1 cellular context compared by ENCODE assay signal in the genomic region with DNA sequence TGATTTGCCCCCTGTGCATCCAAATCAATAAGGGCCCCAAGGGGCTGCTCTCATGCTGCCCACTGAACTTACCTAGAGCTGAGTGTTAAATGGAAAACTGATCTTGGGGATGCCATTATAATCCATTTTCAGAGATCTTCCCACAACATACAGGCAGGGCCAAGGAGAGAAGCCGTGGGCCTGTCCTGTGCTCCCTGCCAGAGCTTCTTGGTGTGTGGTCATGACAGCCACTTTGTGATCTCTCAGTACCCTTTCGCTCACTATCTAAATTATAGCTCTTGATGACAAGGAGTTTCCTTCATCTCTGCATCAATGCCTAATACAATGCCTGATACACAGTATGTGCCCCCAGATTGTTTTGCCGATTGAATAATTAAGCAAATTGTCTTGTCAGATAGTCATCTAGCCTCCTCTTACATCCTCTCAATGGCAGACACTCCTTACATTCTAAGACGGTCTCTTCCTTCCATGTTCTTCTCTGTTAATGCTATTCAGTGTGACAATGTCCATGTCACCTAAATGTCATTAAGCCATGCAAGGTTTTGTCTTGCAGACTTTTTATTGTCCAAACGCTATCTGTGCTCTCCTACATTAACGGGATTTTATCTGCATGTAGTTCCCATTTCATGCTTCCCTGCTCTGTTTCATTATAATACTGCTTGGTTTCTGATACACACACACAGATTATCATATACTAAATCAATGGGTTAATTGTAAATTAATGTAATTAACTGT.
TF ChIP-seq lines count a peak whose summit lies in the region.

No MANE protein-coding gene starts in this region.

TF ChIP-seq in GM12878, 131 proteins besides CTCF, POLR2A, EP300 and RAD21 (continued from another document):
- TF ChIP-seq, protein P1, sequence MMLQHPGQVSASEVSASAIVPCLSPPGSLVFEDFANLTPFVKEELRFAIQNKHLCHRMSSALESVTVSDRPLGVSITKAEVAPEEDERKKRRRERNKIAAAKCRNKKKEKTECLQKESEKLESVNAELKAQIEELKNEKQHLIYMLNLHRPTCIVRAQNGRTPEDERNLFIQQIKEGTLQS (IDR thresholded peaks at IDR 0.05; ENCODE audit: borderline replicate concordance, extremely low read depth, low read depth, low read length) = no peak
- no peak for TF ChIP-seq NBN (IDR thresholded peaks at IDR 0.05)
- no peak for TF ChIP-seq HCFC1 (IDR thresholded peaks at IDR 0.05; ENCODE audit: low read length)
- TF ChIP-seq CHD2 (IDR thresholded peaks at IDR 0.05; ENCODE audit: borderline replicate concordance, low read depth, low read length) = no peak
- no peak for TF ChIP-seq ZNF622 (IDR thresholded peaks at IDR 0.05)
- TF ChIP-seq POLR2AphosphoS2 (IDR thresholded peaks at IDR 0.05; ENCODE audit: low read depth, low read length) = no peak
